16 cellular contexts compared by ENCODE assay signal in the genomic region with DNA sequence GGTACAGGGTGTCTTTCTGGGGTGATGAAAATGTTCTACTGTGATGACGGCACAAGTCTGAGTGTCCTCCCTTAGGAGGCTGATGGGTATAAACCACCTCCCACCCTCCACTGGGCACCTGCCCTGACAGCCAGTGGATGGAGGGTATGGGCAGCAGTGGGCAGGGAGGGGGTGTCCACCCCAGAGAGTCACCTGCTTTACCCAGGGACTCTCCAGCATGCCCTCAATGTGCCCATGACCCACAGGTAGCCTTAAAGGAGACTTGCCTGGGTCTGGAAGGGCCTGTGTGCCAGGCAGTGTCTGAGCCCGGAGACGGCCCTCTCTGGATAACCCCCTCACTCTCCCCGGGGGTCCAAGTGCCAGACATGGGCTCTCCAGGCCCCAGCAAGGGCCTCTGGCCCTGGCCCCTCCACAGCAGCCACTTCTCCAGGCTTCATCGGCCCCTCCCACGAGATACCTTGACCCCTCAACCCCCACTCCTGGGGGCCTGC.
"Had no signal": no experiment of that assay in that cellular context is flagged by ENCODE, and none has a peak within 500 bp of the region (broad histone marks: within the 10 kb centered on the region; RNA-seq: fewer than 3 reads in every experiment).

No MANE protein-coding gene starts in this region.

- H3K27ac ChIP-seq: ascending aorta, breast epithelium, hepatocyte, left lung, prostate gland, thoracic aorta, WERI-Rb-1 had no signal

- H3K4me2 ChIP-seq: hepatocyte had no signal

- DNase-seq: activated CD4-positive, alpha-beta memory T cell treated with anti-CD3 and anti-CD28 coated beads, Interleukin-2, amount 10 ng/mL, durations not matched to agents 7 days and 5 days; activated CD4-positive, alpha-beta T cell treated with anti-CD3 and anti-CD28 coated beads for 36 hours; activated gamma-delta T cell; activated naive CD8-positive, alpha-beta T cell treated with anti-CD3 and anti-CD28 coated beads for 36 hours; activated T-cell treated with anti-CD3 and anti-CD28 coated beads, Interleukin-2, amount 50 U/mL, for 72 hours; islet precursor cell; natural killer cell; stimulated activated CD4-positive, alpha-beta T cell treated with anti-CD3 and anti-CD28 coated beads, Interleukin-12 subunit alpha, Interleukin-12 subunit beta, amount 100 ng/mL, for 4 hours; stimulated activated CD4-positive, alpha-beta T cell treated with anti-CD3 and anti-CD28 coated beads, Interleukin-2, amount 100 ng/mL, for 24 hours; WERI-Rb-1 had no signal

- ATAC-seq: activated CD4-positive, alpha-beta T cell treated with anti-CD3 and anti-CD28 coated beads for 36 hours; activated T-cell treated with anti-CD3 and anti-CD28 coated beads, Interleukin-2, amount 50 U/mL, for 72 hours; left lung; natural killer cell had no signal

- H3K9me3 ChIP-seq: ascending aorta, breast epithelium, left lung, prostate gland, thoracic aorta had no signal

- H3K27me3 ChIP-seq: ascending aorta, breast epithelium, hepatocyte, left lung had no signal

- H2AFZ ChIP-seq: hepatocyte had no signal

- H3K4me1 ChIP-seq: ascending aorta had no signal

- H3K4me3 ChIP-seq: ascending aorta, breast epithelium, hepatocyte, left lung, prostate gland, thoracic aorta had no signal

- H3K36me3 ChIP-seq: breast epithelium, prostate gland, thoracic aorta had no signal
